32 cellular contexts compared by ENCODE assay signal in genomic region chr6:82275686-82276085, GRCh38.
"Had no signal": no experiment of that assay in that cellular context is flagged by ENCODE, and none has a peak within 500 bp of the region (broad histone marks: within the 10 kb centered on the region; RNA-seq: fewer than 3 reads in every experiment).

No MANE protein-coding gene starts in this region.

- H3K4me1 Mint-ChIP-seq: activated naive CD8-positive, alpha-beta T cell treated with anti-CD3 and anti-CD28 coated beads, Interleukin-2, amount 50 U/mL, for 24 hours had no signal

- H3K27me3 ChIP-seq: cardiac muscle cell, MG63, SJCRH30 had no signal

- H3K36me3 ChIP-seq: cardiac muscle cell, MG63, SJCRH30 had no signal

- H3K9ac ChIP-seq: SK-N-SH had no signal

- H3K4me3 Mint-ChIP-seq: activated CD8-positive, alpha-beta T cell treated with anti-CD3 and anti-CD28 coated beads, Interleukin-2, amount 10 ng/mL, durations not matched to agents 7 days and 5 days; activated naive CD8-positive, alpha-beta T cell treated with anti-CD3 and anti-CD28 coated beads, Interleukin-2, amount 50 U/mL, for 24 hours; brain; WTC11 had no signal

- H3K9me3 ChIP-seq: MG63, SJCRH30, SK-N-SH had no signal

- H3K4me2 ChIP-seq: SK-N-SH had no signal

- H3K27ac ChIP-seq: cardiac muscle cell, SJCRH30 had no signal

- H3K4me3 ChIP-seq: cardiac muscle cell, MG63, SJCRH30 had no signal

- H3K27ac Mint-ChIP-seq: activated CD8-positive, alpha-beta T cell treated with anti-CD3 and anti-CD28 coated beads, Interleukin-2, amount 10 ng/mL, durations not matched to agents 7 days and 5 days; activated naive CD4-positive, alpha-beta T cell treated with anti-CD3 and anti-CD28 coated beads, Interleukin-2, amount 50 U/mL, for 72 hours; activated naive CD8-positive, alpha-beta T cell treated with anti-CD3 and anti-CD28 coated beads, Interleukin-2, amount 50 U/mL, for 24 hours; brain; WTC11 had no signal

- H3K9me3 Mint-ChIP-seq: activated naive CD4-positive, alpha-beta T cell treated with anti-CD3 and anti-CD28 coated beads, Interleukin-2, amount 50 U/mL, for 72 hours; activated naive CD8-positive, alpha-beta T cell treated with anti-CD3 and anti-CD28 coated beads, Interleukin-2, amount 50 U/mL, for 24 hours had no signal

- H3K36me3 Mint-ChIP-seq: activated naive CD4-positive, alpha-beta T cell treated with anti-CD3 and anti-CD28 coated beads, Interleukin-2, amount 50 U/mL, for 72 hours; brain had no signal

- ATAC-seq: activated CD8-positive, alpha-beta T cell treated with anti-CD3 and anti-CD28 coated beads, Interleukin-2, amount 10 ng/mL, durations not matched to agents 7 days and 5 days; activated naive CD4-positive, alpha-beta T cell treated with anti-CD3 and anti-CD28 coated beads, Interleukin-2, amount 50 U/mL, for 72 hours; activated naive CD8-positive, alpha-beta T cell treated with anti-CD3 and anti-CD28 coated beads, Interleukin-2, amount 50 U/mL, for 24 hours; Panc1; WTC11 had no signal

- DNase-seq: activated CD4-positive, alpha-beta T cell treated with anti-CD3 and anti-CD28 coated beads for 48 hours; activated CD4-positive, alpha-beta T cell treated with anti-CD3 and anti-CD28 coated beads, Interleukin-2, amount 50 U/mL, for 4 hours; activated CD4-positive, CD25-positive, alpha-beta regulatory T cell treated with anti-CD3 and anti-CD28 coated beads, Interleukin-2, amount 50 U/mL, for 72 hours; activated CD8-positive, alpha-beta memory T cell treated with anti-CD3 and anti-CD28 coated beads, Interleukin-2, amount 50 U/mL, for 48 hours; activated CD8-positive, alpha-beta T cell treated with anti-CD3 and anti-CD28 coated beads, Interleukin-2, amount 10 ng/mL, durations not matched to agents 7 days and 5 days; activated effector memory CD4-positive, alpha-beta T cell treated with anti-CD3 and anti-CD28 coated beads, Interleukin-2, amount 50 U/mL, for 16 hours; activated naive CD4-positive, alpha-beta T cell treated with Interleukin-2 at 50 U/mL for 16 hours; activated naive CD8-positive, alpha-beta T cell treated with anti-CD3 and anti-CD28 coated beads, Interleukin-2, amount 50 U/mL, for 24 hours; activated T-cell treated with anti-CD3 and anti-CD28 coated beads, Interleukin-2, amount 50 U/mL, for 1 hour; amygdala; Kasumi-1; KBM-7; MG63; MV-4-11; NCI-H1092 treated with DMSO at 0.1 percent for 48 hours; NCI-H1417 treated with DMSO at 0.1 percent for 48 hours; NCI-H1694; NCI-H2029 treated with DMSO at 0.1 percent for 48 hours; NCI-H345; NCI-H510A; NCI-H526 treated with DMSO at 0.1 percent for 48 hours; NCI-H82; Right ventricle myocardium superior; RPMI8226; SJCRH30; SK-N-SH; SW 1271 had no signal

- H3K4me1 ChIP-seq: SJCRH30 had no signal
